23 cellular contexts compared by ENCODE assay signal in genomic region chr20:44722990-44723389, GRCh38. TPM values are rescaled to one million over a fixed set of nuclear protein-coding genes. Genes with fewer than 3 reads are reported as not detected.
"Had no signal": no experiment of that assay in that cellular context is flagged by ENCODE, and none has a peak within 500 bp of the region (broad histone marks: within the 10 kb centered on the region; RNA-seq: fewer than 3 reads in every experiment).

No MANE protein-coding gene starts in this region.

- H3K9me3 Mint-ChIP-seq: activated naive CD8-positive, alpha-beta T cell treated with anti-CD3 and anti-CD28 coated beads, Interleukin-2, amount 50 U/mL, for 24 hours; activated T-helper 1 cell treated with anti-CD3 and anti-CD28 coated beads, Interleukin-12 subunit alpha, Interleukin-12 subunit beta, Interleukin-2, Interleukin-4 antibody, amounts not matched to agents 30 ng/mL and 10 ng/mL and 1 ng/mL, durations not matched to agents 14 hours and 24 hours and 36 hours; naive thymus-derived CD4-positive, alpha-beta T cell had no signal

- H3K9me3 ChIP-seq: colonic mucosa, left lung, mucosa of descending colon, neutrophil, upper lobe of right lung had no signal

- H3K27ac ChIP-seq: colonic mucosa, left lung, neutrophil, upper lobe of right lung had no signal

- H3K4me3 ChIP-seq: colonic mucosa, left lung, mucosa of descending colon, upper lobe of right lung had no signal

- H3K27ac Mint-ChIP-seq: activated naive CD8-positive, alpha-beta T cell treated with anti-CD3 and anti-CD28 coated beads, Interleukin-2, amount 50 U/mL, for 24 hours; activated T-helper 1 cell treated with anti-CD3 and anti-CD28 coated beads, Interleukin-12 subunit alpha, Interleukin-12 subunit beta, Interleukin-2, Interleukin-4 antibody, amounts not matched to agents 30 ng/mL and 10 ng/mL and 1 ng/mL, durations not matched to agents 14 hours and 24 hours and 36 hours had no signal

- H3K4me1 Mint-ChIP-seq: activated naive CD8-positive, alpha-beta T cell treated with anti-CD3 and anti-CD28 coated beads, Interleukin-2, amount 50 U/mL, for 24 hours had no signal

- ATAC-seq: activated naive CD8-positive, alpha-beta T cell treated with anti-CD3 and anti-CD28 coated beads, Interleukin-2, amount 50 U/mL, for 24 hours; left lung; mucosa of descending colon; naive thymus-derived CD4-positive, alpha-beta T cell; stimulated activated naive CD8-positive, alpha-beta T cell treated with anti-CD3 and anti-CD28 coated beads, Interleukin-15, Interleukin-2, amounts not matched to agents 100 U/mL and 50 U/mL, for 24 hours; upper lobe of right lung had no signal

- H3K27me3 ChIP-seq: colonic mucosa, neutrophil, upper lobe of right lung had no signal

- H3K27me3 Mint-ChIP-seq: activated naive CD8-positive, alpha-beta T cell treated with anti-CD3 and anti-CD28 coated beads, Interleukin-2, amount 50 U/mL, for 24 hours; naive thymus-derived CD4-positive, alpha-beta T cell had no signal

- H3K4me3 Mint-ChIP-seq: activated naive CD8-positive, alpha-beta T cell treated with anti-CD3 and anti-CD28 coated beads, Interleukin-2, amount 50 U/mL, for 24 hours; activated T-helper 1 cell treated with anti-CD3 and anti-CD28 coated beads, Interleukin-12 subunit alpha, Interleukin-12 subunit beta, Interleukin-2, Interleukin-4 antibody, amounts not matched to agents 30 ng/mL and 10 ng/mL and 1 ng/mL, durations not matched to agents 14 hours and 24 hours and 36 hours; naive thymus-derived CD4-positive, alpha-beta T cell had no signal

- DNase-seq: activated CD4-positive, alpha-beta T cell treated with anti-CD3 and anti-CD28 coated beads, Interleukin-2, amount 50 U/mL, for 1 hour; activated naive CD4-positive, alpha-beta T cell; activated naive CD8-positive, alpha-beta T cell treated with anti-CD3 and anti-CD28 coated beads, Interleukin-2, amount 50 U/mL, for 24 hours; colonic mucosa; effector CD8-positive, alpha-beta T cell; foreskin fibroblast; glutamatergic neuron; hypothalamus; left lung; mucosa of descending colon; naive thymus-derived CD4-positive, alpha-beta T cell; retina; stimulated activated CD4-positive, alpha-beta T cell treated with anti-CD3 and anti-CD28 coated beads, Interleukin-15, amount 100 ng/mL, for 24 hours; stimulated activated CD4-positive, alpha-beta T cell treated with anti-CD3 and anti-CD28 coated beads, Interleukin-4, amount 100 ng/mL, for 24 hours; stimulated activated naive CD8-positive, alpha-beta T cell treated with anti-CD3 and anti-CD28 coated beads, Interleukin-15, Interleukin-2, amounts not matched to agents 100 U/mL and 50 U/mL, for 24 hours; SW 1271; upper lobe of right lung had no signal

- H3K36me3 Mint-ChIP-seq: naive thymus-derived CD4-positive, alpha-beta T cell had no signal

- FAIRE-seq: kidney had no signal

- H3K4me1 ChIP-seq: colonic mucosa had no signal

- H3K36me3 ChIP-seq: colonic mucosa, left lung, neutrophil, upper lobe of right lung had no signal

RNA-seq across cellular contexts. Expression of gene CCN5, which starts 7.8 kb away (rescaled TPM):
- total RNA-seq: activated CD8-positive, alpha-beta memory T cell treated with anti-CD3 and anti-CD28 coated beads for 36 hours; activated T-helper 1 cell treated with anti-CD3 and anti-CD28 coated beads, Interleukin-12 subunit alpha, Interleukin-12 subunit beta, Interleukin-2, Interleukin-4 antibody, amounts not matched to agents 30 ng/mL and 10 ng/mL and 1 ng/mL, durations not matched to agents 14 hours and 24 hours and 36 hours; endothelial cell of umbilical vein; naive thymus-derived CD4-positive, alpha-beta T cell; skeletal muscle tissue had no signal
- polyA plus RNA-seq: naive thymus-derived CD4-positive, alpha-beta T cell had no signal

RNA-seq across cellular contexts. Expression of gene KCNK15, which starts 22.7 kb away (rescaled TPM):
- total RNA-seq: endothelial cell of umbilical vein had no signal
- polyA plus RNA-seq: naive thymus-derived CD4-positive, alpha-beta T cell had no signal
